Comparison of ENCODE assay signal across 18 cellular contexts in the genomic region with DNA sequence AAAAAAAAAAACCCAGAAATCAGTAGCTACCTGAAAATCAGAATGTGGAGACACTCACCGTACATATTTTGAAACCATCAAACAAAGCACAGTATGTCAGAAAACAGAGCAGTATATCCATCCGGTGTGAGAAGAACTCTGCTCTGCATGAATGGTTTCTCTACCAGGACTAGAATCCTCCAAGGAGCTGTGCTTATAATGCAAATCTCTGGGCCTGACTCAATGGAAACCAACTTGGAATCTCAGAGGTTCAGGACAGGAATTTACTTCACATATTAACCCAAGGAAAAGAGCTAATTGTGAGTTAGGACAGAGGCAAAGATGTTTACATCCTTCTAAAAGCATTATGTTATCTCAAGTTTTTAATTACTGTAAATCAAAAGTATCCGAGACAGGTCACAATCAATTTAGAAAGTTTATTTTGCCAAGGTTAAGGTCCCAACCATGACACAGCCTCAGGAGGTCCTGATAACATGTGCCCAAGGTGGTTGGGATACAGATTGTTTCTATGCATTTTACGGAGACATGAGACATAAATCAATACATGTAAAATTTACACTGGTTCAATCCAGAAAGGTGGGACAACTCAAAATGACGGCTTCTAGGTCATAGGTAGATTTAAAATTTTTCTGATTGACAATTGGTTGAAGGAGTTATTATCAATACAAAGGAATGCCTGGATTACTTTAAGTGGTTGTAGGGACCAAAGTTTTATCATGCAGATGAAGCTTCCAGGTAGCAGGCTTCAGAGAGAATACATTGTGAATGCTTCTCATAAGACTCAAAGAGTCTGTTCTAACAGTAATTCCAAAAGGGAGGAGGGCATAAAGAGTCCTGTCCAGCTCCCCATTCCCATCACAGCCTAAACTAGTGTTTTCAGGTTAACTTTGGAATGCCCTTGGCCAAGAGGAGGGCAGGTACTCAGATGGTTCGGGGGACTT.
DNase-seq lines count a peak whose midpoint lies in the region; ATAC-seq and TF ChIP-seq lines count a peak whose summit lies in the region.
"Had no signal": no experiment of that assay in that cellular context is flagged by ENCODE, and none has a peak within 500 bp of the region (broad histone marks: within the 10 kb centered on the region; RNA-seq: fewer than 3 reads in every experiment).

No MANE protein-coding gene starts in this region.

- no peaks in the 10 kb centered on the region for H3K27me3 Mint-ChIP-seq in endodermal cell (ENCODE audit: insufficient read depth)
- no peaks in the 10 kb centered on the region for H3K27me3 Mint-ChIP-seq in naive thymus-derived CD4-positive, alpha-beta T cell
- H3K27me3 Mint-ChIP-seq: B cell had no signal

- H3K27ac Mint-ChIP-seq in endodermal cell, result peak overlapping the region; percentile 75
- no peak overlapping the region for H3K27ac Mint-ChIP-seq in naive thymus-derived CD4-positive, alpha-beta T cell
- H3K27ac Mint-ChIP-seq: B cell; CD8-positive, alpha-beta T cell had no signal

- peak overlapping the region; percentile 42 for H3K4me3 Mint-ChIP-seq in endodermal cell
- H3K4me3 Mint-ChIP-seq in naive thymus-derived CD4-positive, alpha-beta T cell, result no peak overlapping the region
- H3K4me3 Mint-ChIP-seq: B cell; CD8-positive, alpha-beta T cell had no signal

- CTCF ChIA-PET in naive thymus-derived CD4-positive, alpha-beta T cell (lab: Charles Lee), result interaction anchor here (0.5 kb wide), 1 partner anchor 121 kb away, joined by 5 read pairs; no protein-coding TSS in a partner anchor

- TF ChIP-seq CTCF in endodermal cell (conservative IDR thresholded peaks at IDR 0.05), result no peak

- H3K4me1 Mint-ChIP-seq in endodermal cell, result peaks cover 28% of the 10 kb centered on the region
- no peaks in the 10 kb centered on the region for H3K4me1 Mint-ChIP-seq in naive thymus-derived CD4-positive, alpha-beta T cell
- H3K4me1 Mint-ChIP-seq: B cell had no signal

- peak overlapping the region; percentile 33 for H3K4me3 ChIP-seq in HUES6 (ENCODE audit: low read depth, low read length)
- H3K4me3 ChIP-seq in endodermal cell (ENCODE audit: low read length), result peak overlapping the region; percentile 54
- peak overlapping the region; percentile 46 for H3K4me3 ChIP-seq in iPS-20b (ENCODE audit: low read length)
- no peak overlapping the region for H3K4me3 ChIP-seq in naive thymus-derived CD4-positive, alpha-beta T cell (ENCODE audit: low read length)

- H3K9ac ChIP-seq in HUES6 (ENCODE audit: low read length) (peak overlapping the region; percentile 24), endodermal cell (ENCODE audit: extremely low read depth, low read length, poor library complexity, severe bottlenecking) (peak overlapping the region; percentile 7), iPS-20b (ENCODE audit: low read depth, low read length) (peak overlapping the region; percentile 49; the same call in 1 of the 2 replicates)

- H3K27me3 ChIP-seq in HUES6 (ENCODE audit: control insufficient read depth, insufficient read depth, low read length) (no peaks in the 10 kb centered on the region), endodermal cell (ENCODE audit: control insufficient read depth, insufficient read depth, low read length, poor library complexity, severe bottlenecking) (no peaks in the 10 kb centered on the region), iPS-20b (ENCODE audit: insufficient read depth, low read length) (no peaks in the 10 kb centered on the region)
- no peaks in the 10 kb centered on the region for H3K27me3 ChIP-seq in naive thymus-derived CD4-positive, alpha-beta T cell (ENCODE audit: control insufficient read depth in 2 of 2, insufficient read depth in 2 of 2, low read length in 2 of 2)

- DNase-seq in endodermal cell, result peak; percentile 65
- no peak for DNase-seq in mucosa of gallbladder (ENCODE audit: low spot score)
- no peak for DNase-seq in NCI-H1092 (lab: John Stamatoyannopoulos, UW)
- DNase-seq in SIG-M5 (lab: John Stamatoyannopoulos, UW), result no peak
- no peak for DNase-seq in naive thymus-derived CD4-positive, alpha-beta T cell
- DNase-seq: Caco-2; CD8-positive, alpha-beta T cell; GDM1; KBM-7; NCI-H2029 treated with DMSO at 0.1 percent for 48 hours; NCI-H2171; NCI-H226; NCI-H510A had no signal

- H3K27ac ChIP-seq in HUES6 (ENCODE audit: low read depth, low read length) (peak overlapping the region; percentile 89), endodermal cell (ENCODE audit: low read depth, low read length) (no peak overlapping the region), iPS-20b (ENCODE audit: low read length) (peak overlapping the region; percentile 54)
- H3K27ac ChIP-seq in naive thymus-derived CD4-positive, alpha-beta T cell (ENCODE audit: low read depth, low read length), result no peak overlapping the region
- H3K27ac ChIP-seq: C4-2B had no signal

- peaks cover 12% of the 10 kb centered on the region for H3K36me3 Mint-ChIP-seq in endodermal cell (ENCODE audit: low read depth)
- H3K36me3 Mint-ChIP-seq in naive thymus-derived CD4-positive, alpha-beta T cell, result no peaks in the 10 kb centered on the region
- H3K36me3 Mint-ChIP-seq: CD8-positive, alpha-beta T cell had no signal

- intact Hi-C loops in naive thymus-derived CD4-positive, alpha-beta T cell (cut with micrococcal nuclease), result no loop called here

- H3K36me3 ChIP-seq in HUES6 (ENCODE audit: control insufficient read depth, insufficient read depth, low read length) (no peaks in the 10 kb centered on the region), endodermal cell (ENCODE audit: control insufficient read depth, insufficient read depth, low read length) (no peaks in the 10 kb centered on the region), iPS-20b (ENCODE audit: insufficient read depth, low read depth, low read length) (no peaks in the 10 kb centered on the region)
- no peaks in the 10 kb centered on the region for H3K36me3 ChIP-seq in naive thymus-derived CD4-positive, alpha-beta T cell (ENCODE audit: control insufficient read depth in 2 of 3, insufficient read depth in 3 of 3, low read length in 3 of 3)

- no peak for ATAC-seq in naive thymus-derived CD4-positive, alpha-beta T cell
- ATAC-seq: CD8-positive, alpha-beta T cell; SK-N-SH treated with all-trans-retinoic acid at 6 μM for 48 hours had no signal

- 62% methylated on average over 6 of the region's 6 CpGs; no CpG with 5 or more reads in 1 of the 2 experiments for WGBS in endodermal cell (ENCODE audit: insufficient coverage in 1 of 2, insufficient read length in 1 of 2), 2 experiments

- peaks cover 24% of the 10 kb centered on the region for H3K4me1 ChIP-seq in HUES6 (ENCODE audit: control insufficient read depth, insufficient read depth, low read length)
- peaks cover 6% of the 10 kb centered on the region for H3K4me1 ChIP-seq in endodermal cell (ENCODE audit: control insufficient read depth, insufficient read depth, low read length)
- peaks cover 18% of the 10 kb centered on the region; the same call in 1 of the 2 replicates for H3K4me1 ChIP-seq in iPS-20b (ENCODE audit: insufficient read depth, low read length)
- no peaks in the 10 kb centered on the region for H3K4me1 ChIP-seq in naive thymus-derived CD4-positive, alpha-beta T cell (ENCODE audit: control insufficient read depth in 2 of 2, insufficient read depth in 2 of 2, low read length in 2 of 2)

- H3K9me3 Mint-ChIP-seq in endodermal cell, result peaks cover 2% of the 10 kb centered on the region
- H3K9me3 Mint-ChIP-seq in naive thymus-derived CD4-positive, alpha-beta T cell, result peaks cover 0 to 34% (median 7%) of the 10 kb centered on the region in 11 donors

- POLR2A ChIA-PET in naive thymus-derived CD4-positive, alpha-beta T cell (lab: Charles Lee), result no interaction called here

- no peaks in the 10 kb centered on the region for H3K9me3 ChIP-seq in HUES6 (ENCODE audit: control insufficient read depth, insufficient read depth, low read depth, low read length)
- no peaks in the 10 kb centered on the region for H3K9me3 ChIP-seq in endodermal cell (ENCODE audit: control insufficient read depth, low read length)
- no peaks in the 10 kb centered on the region for H3K9me3 ChIP-seq in iPS-20b (ENCODE audit: insufficient read depth, low read depth, low read length)
- no peaks in the 10 kb centered on the region for H3K9me3 ChIP-seq in naive thymus-derived CD4-positive, alpha-beta T cell (ENCODE audit: control insufficient read depth in 2 of 3, low read length in 3 of 3)
- H3K9me3 ChIP-seq: Caco-2 had no signal

Comparison
In these comparisons a context has a peak if more than half of its experiments do, and no peak if none do; other contexts are left out.
1. H3K27ac ChIP-seq: peak in HUES6 (single experiment) and iPS-20b (single experiment); none in endodermal cell (single experiment) and naive thymus-derived CD4-positive, alpha-beta T cell (single experiment).
2. Peak in every context shown above with its lines, with median percentiles within 50 percentile points of each other: H3K9ac ChIP-seq.